Comparison of ENCODE assay signal across 24 cellular contexts in genomic region chr22:38828616-38829205, GRCh38.
"Had no signal": no experiment of that assay in that cellular context is flagged by ENCODE, and none has a peak within 500 bp of the region (broad histone marks: within the 10 kb centered on the region; RNA-seq: fewer than 3 reads in every experiment).

No MANE protein-coding gene starts in this region.

- DNase-seq: activated CD4-positive, alpha-beta T cell treated with anti-CD3 and anti-CD28 coated beads, Interleukin-2, amount 10 ng/mL, durations not matched to agents 24 days and 14 days; activated CD4-positive, alpha-beta T cell treated with anti-CD3 and anti-CD28 coated beads, Interleukin-2, amount 50 U/mL, for 4 hours; activated CD8-positive, alpha-beta T cell treated with anti-CD3 and anti-CD28 coated beads for 36 hours; activated gamma-delta T cell treated with Interleukin-2 at 50 U/mL for 16 hours; activated naive CD4-positive, alpha-beta T cell treated with anti-CD3 and anti-CD28 coated beads for 36 hours; activated T-cell treated with anti-CD3 and anti-CD28 coated beads, Interleukin-2, amount 50 U/mL, for 24 hours; adrenal gland; brain microvascular endothelial cell; central memory CD4-positive, alpha-beta T cell; MM.1S; NCI-H1417; NCI-H187 treated with DMSO at 0.1 percent for 48 hours; NCI-H2081; NCI-H2171 treated with DMSO at 0.1 percent for 48 hours; NCI-H2227 treated with DMSO at 0.1 percent for 48 hours; NK-92 treated with Interleukin-12 subunit alpha and Interleukin-12 subunit beta, amount 100 ng/mL, for 24 hours; PC-3; RPMI8226; SHP77 treated with DMSO at 0.1 percent for 48 hours; SK-N-SH had no signal

- H3K27me3 ChIP-seq: adrenal gland, brain microvascular endothelial cell, Peyer's patch, SJSA1 had no signal

- H3K4me2 ChIP-seq: KMS-11, SK-N-SH had no signal

- H3K9ac ChIP-seq: KMS-11, SK-N-SH had no signal

- H3K9me3 ChIP-seq: adrenal gland, Peyer's patch, SK-N-SH had no signal

- H3K27ac ChIP-seq: adrenal gland, brain microvascular endothelial cell, KMS-11, Peyer's patch, SJSA1 had no signal

- ATAC-seq: activated CD8-positive, alpha-beta T cell treated with anti-CD3 and anti-CD28 coated beads for 36 hours; activated naive CD4-positive, alpha-beta T cell treated with anti-CD3 and anti-CD28 coated beads, Interleukin-2, amount 50 U/mL, for 72 hours; PC-3 had no signal

- H3K4me1 ChIP-seq: adrenal gland, Peyer's patch had no signal

- H3K4me3 ChIP-seq: adrenal gland, Peyer's patch, SJSA1 had no signal

- H3K36me3 ChIP-seq: adrenal gland, brain microvascular endothelial cell, Peyer's patch, SJSA1 had no signal
